Comparison of ENCODE assay signal across 8 cellular contexts in the genomic region with DNA sequence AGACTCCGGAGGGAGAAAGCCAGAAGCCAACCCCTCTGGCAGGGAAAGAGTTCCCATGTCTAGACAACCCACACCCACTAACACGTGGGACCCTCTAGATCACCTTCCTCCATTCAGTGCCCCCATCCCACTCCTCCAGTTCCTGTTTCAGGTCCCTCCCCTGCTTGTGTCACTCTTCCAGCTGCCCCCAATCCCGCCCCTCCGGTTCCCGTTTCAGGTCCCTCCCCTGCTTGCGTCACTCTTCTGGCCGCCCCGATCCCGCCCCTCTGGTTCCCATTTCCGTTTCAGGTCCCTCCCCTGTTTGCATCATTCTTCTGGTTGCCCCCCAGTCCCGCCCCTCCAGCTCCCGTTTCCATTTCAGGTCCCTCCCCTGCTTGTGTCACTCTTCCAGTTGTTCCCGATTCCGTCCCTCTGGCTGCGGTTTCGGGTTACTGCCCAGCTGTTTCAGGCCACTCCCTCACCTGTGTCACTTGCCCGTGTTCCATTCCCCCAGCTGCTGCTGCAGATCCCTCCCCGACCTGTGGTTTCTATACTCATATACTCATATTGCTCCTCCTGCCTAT.
A peak's percentile ranks its signal among the peaks of the same experiment; 100 is the strongest.
DNase-seq lines count a peak whose midpoint lies in the region; ATAC-seq, FAIRE-seq and TF ChIP-seq lines count a peak whose summit lies in the region.

No MANE protein-coding gene starts in this region.

- no peaks in the 10 kb centered on the region for H3K79me2 ChIP-seq in smooth muscle cell (ENCODE audit: low read depth)

- peak; percentile 86 for ATAC-seq in HG02852 (IDR thresholded peaks at IDR 0.05; ENCODE audit: unreplicated experiment)
- peak; percentile 95 for ATAC-seq in WTC11

- no peaks in the 10 kb centered on the region for H3F3A ChIP-seq in smooth muscle cell (ENCODE audit: low read depth)

- peak overlapping the region; percentile 58 for H3K4me3 Mint-ChIP-seq in WTC11

- H3K36me3 ChIP-seq in bronchial epithelial cell (ENCODE audit: control insufficient read depth, insufficient read depth, low read length) (no peaks in the 10 kb centered on the region), smooth muscle cell (ENCODE audit: low read depth) (no peaks in the 10 kb centered on the region)

- H3K27ac Mint-ChIP-seq in WTC11, result peak overlapping the region; percentile 88

- H2AFZ ChIP-seq in smooth muscle cell (ENCODE audit: low read depth), result peak overlapping the region; percentile 97

- peaks cover 10% of the 10 kb centered on the region for H3K4me1 ChIP-seq in smooth muscle cell (ENCODE audit: low read depth)

- no peak for TF ChIP-seq CTCF in WTC11 (IDR thresholded peaks at IDR 0.05)
- peak; percentile 0 for TF ChIP-seq CTCF in bronchial epithelial cell (IDR thresholded peaks at IDR 0.05; ENCODE audit: insufficient read depth, low read length, severe bottlenecking)
- no peak for TF ChIP-seq CTCF in smooth muscle cell (IDR thresholded peaks at IDR 0.05; ENCODE audit: borderline replicate concordance, insufficient read depth, poor library complexity, severe bottlenecking)

- H3K4me1 Mint-ChIP-seq in WTC11, result peaks cover 33% of the 10 kb centered on the region

- no peaks in the 10 kb centered on the region for H3K36me3 Mint-ChIP-seq in WTC11

- H3K9me3 ChIP-seq in smooth muscle cell (replicated peaks; ENCODE audit: low read depth), result no peaks in the 10 kb centered on the region

- no peaks in the 10 kb centered on the region for H4K20me1 ChIP-seq in smooth muscle cell (ENCODE audit: low read depth)

- H3K27me3 ChIP-seq in bronchial epithelial cell (ENCODE audit: control insufficient read depth, insufficient read depth, low read length) (no peaks in the 10 kb centered on the region), smooth muscle cell (ENCODE audit: low read depth) (no peaks in the 10 kb centered on the region)

- peak; percentile 82 for DNase-seq in NCI-H2081 treated with DMSO at 0.1 percent for 48 hours (lab: John Stamatoyannopoulos, UW)
- peak; percentile 97 for DNase-seq in WTC11 (ENCODE audit: low spot score)
- peak; percentile 97 for DNase-seq in bronchial epithelial cell (ENCODE audit: low read depth)
- DNase-seq in iPS-NIHi7 (ENCODE audit: extremely low spot score), result peak; percentile 96
- peak; percentile 71 for DNase-seq in smooth muscle cell (lab: John Stamatoyannopoulos, UW; ENCODE audit: unreplicated experiment)
- DNase-seq in COLO829 (ENCODE audit: low spot score), result no peak

- no peaks in the 10 kb centered on the region for H3K27me3 Mint-ChIP-seq in WTC11 (ENCODE audit: low read depth)

- peaks cover 8% of the 10 kb centered on the region; the same call in 1 of the 2 replicates for H3K9me3 Mint-ChIP-seq in WTC11

- H3K4me2 ChIP-seq in smooth muscle cell, result peak overlapping the region; percentile 84

- POLR2A ChIA-PET in WTC11 (lab: Charles Lee), result interaction anchor here (0.5 to 2.0 kb wide), 5 partner anchors 65 to 600 kb away, joined by 3 to 5 read pairs (median 3); a partner anchor contains a TSS

- H3K27ac ChIP-seq in smooth muscle cell (ENCODE audit: low read depth), result peak overlapping the region; percentile 66

- CTCF ChIA-PET in WTC11 (lab: Charles Lee), result interaction anchor here (0.6 to 3.5 kb wide), 13 partner anchors 26 to 408 kb away, joined by 3 to 33 read pairs (median 5); a partner anchor contains a TSS

- H3K9ac ChIP-seq in smooth muscle cell (ENCODE audit: low read depth), result no peak overlapping the region

- H3K4me3 ChIP-seq in GM08714 (ENCODE audit: low read length) (peak overlapping the region; percentile 50; the same call in 1 of the 2 replicates), bronchial epithelial cell (ENCODE audit: low read depth, low read length) (peak overlapping the region; percentile 25), smooth muscle cell (peak overlapping the region; percentile 56)

- WGBS in smooth muscle cell (ENCODE audit: low lambda C conversion rate), result 5% methylated on average over 13 of the region's 18 CpGs

- no peak for FAIRE-seq in bronchial epithelial cell (lab: Jason Lieb, UNC)

TF ChIP-seq in WTC11, 78 proteins besides CTCF, POLR2A, EP300 and RAD21:
- TF ChIP-seq, protein P1, sequence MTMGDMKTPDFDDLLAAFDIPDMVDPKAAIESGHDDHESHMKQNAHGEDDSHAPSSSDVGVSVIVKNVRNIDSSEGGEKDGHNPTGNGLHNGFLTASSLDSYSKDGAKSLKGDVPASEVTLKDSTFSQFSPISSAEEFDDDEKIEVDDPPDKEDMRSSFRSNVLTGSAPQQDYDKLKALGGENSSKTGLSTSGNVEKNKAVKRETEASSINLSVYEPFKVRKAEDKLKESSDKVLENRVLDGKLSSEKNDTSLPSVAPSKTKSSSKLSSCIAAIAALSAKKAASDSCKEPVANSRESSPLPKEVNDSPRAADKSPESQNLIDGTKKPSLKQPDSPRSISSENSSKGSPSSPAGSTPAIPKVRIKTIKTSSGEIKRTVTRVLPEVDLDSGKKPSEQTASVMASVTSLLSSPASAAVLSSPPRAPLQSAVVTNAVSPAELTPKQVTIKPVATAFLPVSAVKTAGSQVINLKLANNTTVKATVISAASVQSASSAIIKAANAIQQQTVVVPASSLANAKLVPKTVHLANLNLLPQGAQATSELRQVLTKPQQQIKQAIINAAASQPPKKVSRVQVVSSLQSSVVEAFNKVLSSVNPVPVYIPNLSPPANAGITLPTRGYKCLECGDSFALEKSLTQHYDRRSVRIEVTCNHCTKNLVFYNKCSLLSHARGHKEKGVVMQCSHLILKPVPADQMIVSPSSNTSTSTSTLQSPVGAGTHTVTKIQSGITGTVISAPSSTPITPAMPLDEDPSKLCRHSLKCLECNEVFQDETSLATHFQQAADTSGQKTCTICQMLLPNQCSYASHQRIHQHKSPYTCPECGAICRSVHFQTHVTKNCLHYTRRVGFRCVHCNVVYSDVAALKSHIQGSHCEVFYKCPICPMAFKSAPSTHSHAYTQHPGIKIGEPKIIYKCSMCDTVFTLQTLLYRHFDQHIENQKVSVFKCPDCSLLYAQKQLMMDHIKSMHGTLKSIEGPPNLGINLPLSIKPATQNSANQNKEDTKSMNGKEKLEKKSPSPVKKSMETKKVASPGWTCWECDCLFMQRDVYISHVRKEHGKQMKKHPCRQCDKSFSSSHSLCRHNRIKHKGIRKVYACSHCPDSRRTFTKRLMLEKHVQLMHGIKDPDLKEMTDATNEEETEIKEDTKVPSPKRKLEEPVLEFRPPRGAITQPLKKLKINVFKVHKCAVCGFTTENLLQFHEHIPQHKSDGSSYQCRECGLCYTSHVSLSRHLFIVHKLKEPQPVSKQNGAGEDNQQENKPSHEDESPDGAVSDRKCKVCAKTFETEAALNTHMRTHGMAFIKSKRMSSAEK (CRISPR knock-in tag; IDR thresholded peaks at IDR 0.05; ENCODE audit: borderline replicate concordance), result no peak
- TF ChIP-seq SP1 (CRISPR knock-in tag; conservative IDR thresholded peaks at IDR 0.05), result peak; percentile 69; the same call in 1 of the 2 replicates
- 0 out of 2 replicates have a peak, but pooled peaks have one; percentile 31 for TF ChIP-seq FOXK1 (CRISPR knock-in tag; IDR thresholded peaks at IDR 0.05)
- TF ChIP-seq GABPB1 (CRISPR knock-in tag; IDR thresholded peaks at IDR 0.05), result peak; percentile 91
- peak; percentile 54 for TF ChIP-seq NFYB (CRISPR knock-in tag; conservative IDR thresholded peaks at IDR 0.05; ENCODE audit: low read depth)
